ENCODE assay signal across 1 cellular context in the genomic region with DNA sequence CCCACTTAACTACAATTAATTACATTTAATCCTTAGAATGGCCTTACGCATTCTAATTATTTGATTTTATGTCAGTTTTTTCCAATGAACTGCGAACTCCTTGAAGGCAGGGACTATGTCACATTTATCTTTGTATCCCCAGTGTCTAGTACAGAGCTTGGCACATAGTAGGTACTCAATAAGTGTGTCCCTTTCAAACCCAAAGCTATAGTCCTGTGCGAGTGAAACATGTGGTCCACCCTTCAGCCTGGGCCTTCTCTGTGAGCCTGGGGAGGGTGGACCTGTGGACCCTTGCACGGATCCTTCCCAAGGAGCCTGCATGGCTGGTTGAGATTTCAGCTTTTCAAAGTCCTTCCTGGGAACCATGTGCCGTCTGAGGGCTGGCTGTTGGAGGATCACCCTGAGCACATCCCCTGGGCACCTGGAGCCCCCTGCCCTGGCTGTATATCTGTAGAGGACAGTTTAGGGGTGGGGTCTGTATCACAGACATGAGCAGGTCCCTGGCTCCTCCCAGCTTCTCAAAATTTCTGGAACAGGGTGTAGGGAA.
TF ChIP-seq lines count a peak whose summit lies in the region.

No MANE protein-coding gene starts in this region.

TF ChIP-seq in IMR-90, 13 proteins besides CTCF, POLR2A, EP300 and RAD21 (continued from another document):
- no peak for TF ChIP-seq SMC3 (IDR thresholded peaks at IDR 0.05; ENCODE audit: low read depth, low read length)
- no peak for TF ChIP-seq FOS (IDR thresholded peaks at IDR 0.05; ENCODE audit: low read depth, low read length)
- TF ChIP-seq, protein P1, sequence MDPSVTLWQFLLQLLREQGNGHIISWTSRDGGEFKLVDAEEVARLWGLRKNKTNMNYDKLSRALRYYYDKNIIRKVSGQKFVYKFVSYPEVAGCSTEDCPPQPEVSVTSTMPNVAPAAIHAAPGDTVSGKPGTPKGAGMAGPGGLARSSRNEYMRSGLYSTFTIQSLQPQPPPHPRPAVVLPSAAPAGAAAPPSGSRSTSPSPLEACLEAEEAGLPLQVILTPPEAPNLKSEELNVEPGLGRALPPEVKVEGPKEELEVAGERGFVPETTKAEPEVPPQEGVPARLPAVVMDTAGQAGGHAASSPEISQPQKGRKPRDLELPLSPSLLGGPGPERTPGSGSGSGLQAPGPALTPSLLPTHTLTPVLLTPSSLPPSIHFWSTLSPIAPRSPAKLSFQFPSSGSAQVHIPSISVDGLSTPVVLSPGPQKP (IDR thresholded peaks at IDR 0.05; ENCODE audit: borderline replicate concordance, low read depth, low read length) = no peak
- no peak for TF ChIP-seq RFX5 (IDR thresholded peaks at IDR 0.05; ENCODE audit: low read depth, low read length)
- TF ChIP-seq CHD1 (IDR thresholded peaks at IDR 0.05; ENCODE audit: low read depth, low read length) = no peak
- no peak for TF ChIP-seq BHLHE40 (IDR thresholded peaks at IDR 0.05; ENCODE audit: low read depth, low read length)
- no peak for TF ChIP-seq CEBPB (IDR thresholded peaks at IDR 0.05; ENCODE audit: low read depth, low read length)
- TF ChIP-seq NFE2L2 (IDR thresholded peaks at IDR 0.05; ENCODE audit: low read depth, low read length) = no peak
